In genomic region chr3:46222435-46223161, GRCh38 we compare ENCODE assay signal across 20 cellular contexts. TPM values are rescaled to one million over a fixed set of nuclear protein-coding genes. Genes with fewer than 3 reads are reported as not detected.
DNase-seq lines count a peak whose midpoint lies in the region; ATAC-seq and TF ChIP-seq lines count a peak whose summit lies in the region.
"Had no signal": no experiment of that assay in that cellular context is flagged by ENCODE, and none has a peak within 500 bp of the region (broad histone marks: within the 10 kb centered on the region; RNA-seq: fewer than 3 reads in every experiment).

No MANE protein-coding gene starts in this region.

- H3K36me3 Mint-ChIP-seq in activated CD8-positive, alpha-beta T cell treated with anti-CD3 and anti-CD28 coated beads, Interleukin-2, amount 10 ng/mL, durations not matched to agents 7 days and 5 days (ENCODE audit: low read depth): peaks cover 18% of the 10 kb centered on the region
- no peaks in the 10 kb centered on the region for H3K36me3 Mint-ChIP-seq in activated CD8-positive, alpha-beta T cell treated with anti-CD3 and anti-CD28 coated beads for 36 hours (ENCODE audit: low read depth)

- no peak for DNase-seq in activated CD8-positive, alpha-beta T cell treated with anti-CD3 and anti-CD28 coated beads, Interleukin-2, amount 10 ng/mL, durations not matched to agents 7 days and 5 days
- DNase-seq in activated CD8-positive, alpha-beta T cell treated with anti-CD3 and anti-CD28 coated beads for 36 hours: no peak
- DNase-seq in SIG-M5 (lab: John Stamatoyannopoulos, UW) (peak; percentile 99), fibroblast of villous mesenchyme (ENCODE audit: low read depth) (peak; percentile 12), substantia nigra (lab: John Stamatoyannopoulos, UW) (no peak), SK-N-DZ (ENCODE audit: low spot score) (no peak), NCI-H510A treated with DMSO at 0.1 percent for 48 hours (lab: John Stamatoyannopoulos, UW) (no peak), left colon (no peak)
- DNase-seq: activated CD4-positive, alpha-beta T cell treated with anti-CD3 and anti-CD28 coated beads, Interleukin-2, amount 50 U/mL, for 48 hours; amniotic stem cell; CD8-positive, alpha-beta memory T cell; heart right ventricle; kidney glomerular epithelial cell; NCI-H1417 treated with DMSO at 0.1 percent for 48 hours; NCI-H446; T-helper 9 cell; tibial artery had no signal

- H3K27me3 Mint-ChIP-seq in activated CD8-positive, alpha-beta T cell treated with anti-CD3 and anti-CD28 coated beads, Interleukin-2, amount 10 ng/mL, durations not matched to agents 7 days and 5 days (ENCODE audit: low read depth): peaks cover 8% of the 10 kb centered on the region
- H3K27me3 Mint-ChIP-seq in activated CD8-positive, alpha-beta T cell treated with anti-CD3 and anti-CD28 coated beads for 36 hours: peaks cover 4% of the 10 kb centered on the region
- H3K27me3 Mint-ChIP-seq: CD8-positive, alpha-beta memory T cell had no signal

- CTCF ChIA-PET in activated CD8-positive, alpha-beta T cell treated with anti-CD3 and anti-CD28 coated beads, Interleukin-2, amount 10 ng/mL, durations not matched to agents 7 days and 5 days (lab: Charles Lee): interaction anchor here (0.8 to 3.0 kb wide), 5 partner anchors 15 to 266 kb away, joined by 3 to 9 read pairs (median 4); partner anchors contain the start of gene CCR1
- CTCF ChIA-PET in activated CD8-positive, alpha-beta T cell treated with anti-CD3 and anti-CD28 coated beads for 36 hours (lab: Charles Lee): no interaction called here

- POLR2A ChIA-PET in activated CD8-positive, alpha-beta T cell treated with anti-CD3 and anti-CD28 coated beads, Interleukin-2, amount 10 ng/mL, durations not matched to agents 7 days and 5 days (lab: Charles Lee): no interaction called here
- POLR2A ChIA-PET in activated CD8-positive, alpha-beta T cell treated with anti-CD3 and anti-CD28 coated beads for 36 hours (lab: Charles Lee): interaction anchor here (0.9 kb wide), 1 partner anchor 102 kb away, joined by 3 read pairs; no protein-coding TSS in a partner anchor

- no peak for TF ChIP-seq CTCF in activated CD8-positive, alpha-beta T cell treated with anti-CD3 and anti-CD28 coated beads for 36 hours (IDR thresholded peaks at IDR 0.05)
- no peak for TF ChIP-seq CTCF in fibroblast of villous mesenchyme (IDR thresholded peaks at IDR 0.05; ENCODE audit: insufficient read depth, low read depth, low read length)

- peak overlapping the region; percentile 20 for H3K27ac Mint-ChIP-seq in activated CD8-positive, alpha-beta T cell treated with anti-CD3 and anti-CD28 coated beads, Interleukin-2, amount 10 ng/mL, durations not matched to agents 7 days and 5 days
- H3K27ac Mint-ChIP-seq in activated CD8-positive, alpha-beta T cell treated with anti-CD3 and anti-CD28 coated beads for 36 hours: no peak overlapping the region

- peaks cover 31% of the 10 kb centered on the region for H3K4me1 Mint-ChIP-seq in activated CD8-positive, alpha-beta T cell treated with anti-CD3 and anti-CD28 coated beads, Interleukin-2, amount 10 ng/mL, durations not matched to agents 7 days and 5 days (ENCODE audit: low read depth)
- peaks cover 2% of the 10 kb centered on the region for H3K4me1 Mint-ChIP-seq in activated CD8-positive, alpha-beta T cell treated with anti-CD3 and anti-CD28 coated beads for 36 hours (ENCODE audit: low read depth)
- H3K4me1 Mint-ChIP-seq: CD8-positive, alpha-beta memory T cell had no signal

- no peak for ATAC-seq in activated CD8-positive, alpha-beta T cell treated with anti-CD3 and anti-CD28 coated beads, Interleukin-2, amount 10 ng/mL, durations not matched to agents 7 days and 5 days
- ATAC-seq in activated CD8-positive, alpha-beta T cell treated with anti-CD3 and anti-CD28 coated beads for 36 hours: no peak
- no peak for ATAC-seq in left colon

- peak overlapping the region; percentile 5 for H3K27ac ChIP-seq in substantia nigra (ENCODE audit: low read depth, low read length, poor library complexity, severe bottlenecking)
- H3K27ac ChIP-seq: 22Rv1, epithelial cell of prostate, tibial artery had no signal

- intact Hi-C loops in activated CD8-positive, alpha-beta T cell treated with anti-CD3 and anti-CD28 coated beads for 36 hours (cut with micrococcal nuclease): no loop called here
- intact Hi-C loops in left colon (cut with DNase I, micrococcal nuclease): no loop called here

- H3K4me3 Mint-ChIP-seq in activated CD8-positive, alpha-beta T cell treated with anti-CD3 and anti-CD28 coated beads, Interleukin-2, amount 10 ng/mL, durations not matched to agents 7 days and 5 days: no peak overlapping the region
- no peak overlapping the region for H3K4me3 Mint-ChIP-seq in activated CD8-positive, alpha-beta T cell treated with anti-CD3 and anti-CD28 coated beads for 36 hours
- H3K4me3 Mint-ChIP-seq: CD8-positive, alpha-beta memory T cell had no signal

- no peak overlapping the region for H3K4me3 ChIP-seq in fibroblast of villous mesenchyme (ENCODE audit: low read depth, low read length)
- H3K4me3 ChIP-seq: heart right ventricle, tibial artery had no signal

- H3K9me3 Mint-ChIP-seq in activated CD8-positive, alpha-beta T cell treated with anti-CD3 and anti-CD28 coated beads, Interleukin-2, amount 10 ng/mL, durations not matched to agents 7 days and 5 days (ENCODE audit: insufficient read depth): peaks cover 25% of the 10 kb centered on the region
- peaks cover 9% of the 10 kb centered on the region for H3K9me3 Mint-ChIP-seq in activated CD8-positive, alpha-beta T cell treated with anti-CD3 and anti-CD28 coated beads for 36 hours

RNA-seq across cellular contexts. Expression of gene CCR1, which starts 14.5 kb away (rescaled TPM):
- 10 to 100 TPM; 41.4 to 41.5 TPM for total RNA-seq in activated CD8-positive, alpha-beta T cell treated with anti-CD3 and anti-CD28 coated beads, Interleukin-2, amount 10 ng/mL, durations not matched to agents 7 days and 5 days
- 1 to 10 TPM in 1 of 2 experiments, under 1 TPM in 1; 0.67 to 1.1 TPM for total RNA-seq in activated CD8-positive, alpha-beta T cell treated with anti-CD3 and anti-CD28 coated beads for 36 hours
- total RNA-seq in fibroblast of villous mesenchyme: under 0.01 and 0.32 TPM in 2 replicates
- not detected in 2 replicates for polyA plus RNA-seq in SK-N-DZ (2014; cell fraction: cytosol; rRNA removed)
- not detected in 2 replicates for polyA plus RNA-seq in SK-N-DZ (2014; cell fraction: nucleus; rRNA removed)
- total RNA-seq in left colon: 1 to 10 TPM; 1.3 to 4.5 TPM

RNA-seq across cellular contexts. Expression of gene CCR3, which starts 19.7 kb away (rescaled TPM):
- under 1 TPM; 0.34 to 0.37 TPM for total RNA-seq in activated CD8-positive, alpha-beta T cell treated with anti-CD3 and anti-CD28 coated beads, Interleukin-2, amount 10 ng/mL, durations not matched to agents 7 days and 5 days
- not detected for total RNA-seq in activated CD8-positive, alpha-beta T cell treated with anti-CD3 and anti-CD28 coated beads for 36 hours
- total RNA-seq in fibroblast of villous mesenchyme (not detected in 2 replicates), left colon (under 1 TPM in 1 of 2 donors, not detected in 1; 0.28 TPM)
- not detected in 2 replicates for polyA plus RNA-seq in SK-N-DZ (2014; cell fraction: cytosol; rRNA removed)
- not detected in 2 replicates for polyA plus RNA-seq in SK-N-DZ (2014; cell fraction: nucleus; rRNA removed)
- total RNA-seq: CD8-positive, alpha-beta memory T cell; RPMI7951 had no signal
- polyA plus RNA-seq: heart right ventricle had no signal

Comparison
In these comparisons a context has a peak if more than half of its experiments do, and no peak if none do; other contexts are left out.
1. RNA of gene CCR1, which starts 14.5 kb away (total RNA-seq): 41.4 to 41.5 TPM in activated CD8-positive, alpha-beta T cell treated with anti-CD3 and anti-CD28 coated beads, Interleukin-2, amount 10 ng/mL, durations not matched to agents 7 days and 5 days; 1.3 to 4.5 TPM in left colon, 0.67 to 1.1 TPM in activated CD8-positive, alpha-beta T cell treated with anti-CD3 and anti-CD28 coated beads for 36 hours and under 0.01 to 0.32 TPM in fibroblast of villous mesenchyme; every median in the first group is over 4 times any median in the second.
2. DNase-seq: peak in SIG-M5 (single experiment) and fibroblast of villous mesenchyme (single experiment); none in activated CD8-positive, alpha-beta T cell treated with anti-CD3 and anti-CD28 coated beads, Interleukin-2, amount 10 ng/mL, durations not matched to agents 7 days and 5 days (single experiment), activated CD8-positive, alpha-beta T cell treated with anti-CD3 and anti-CD28 coated beads for 36 hours (single experiment), substantia nigra (0 of 49), SK-N-DZ (single experiment), NCI-H510A treated with DMSO at 0.1 percent for 48 hours (single experiment) and left colon (0 of 2).